In genomic region chr11:119084663-119085522, GRCh38 we compare ENCODE assay signal across 8 cellular contexts. TPM values are rescaled to one million over a fixed set of nuclear protein-coding genes. Genes with fewer than 3 reads are reported as not detected.
DNase-seq lines count a peak whose midpoint lies in the region; ATAC-seq and TF ChIP-seq lines count a peak whose summit lies in the region.

TSS of gene HMBS (plus strand) at chr11:119084881. CDS start at chr11:119085034, 153 bp downstream.

- peak; percentile 95 for DNase-seq in DND-41
- DNase-seq in GM23248, result peak; percentile 97
- DNase-seq in Kasumi-1 (lab: John Stamatoyannopoulos, UW), result peak; percentile 94 to 95
- peak; percentile 95 for DNase-seq in RPMI7951 (ENCODE audit: low read depth)
- DNase-seq in activated T-helper 1 cell treated with anti-CD3 and anti-CD28 coated beads, Interleukin-12 subunit alpha, Interleukin-12 subunit beta, Interleukin-2, Interleukin-4 antibody, amounts not matched to agents 30 ng/mL and 10 ng/mL and 1 ng/mL, durations not matched to agents 14 hours and 24 hours and 36 hours (ENCODE audit: low spot score), result peak; percentile 89
- peak; percentile 95 for DNase-seq in fibroblast of gingiva (ENCODE audit: low read depth)
- peak; percentile 92 for DNase-seq in naive B cell

- peak within 1 kb of the TSS; percentile 89 for H3K27ac ChIP-seq in DND-41 (ENCODE audit: low read length)
- H3K27ac ChIP-seq in GM23248, result peak within 1 kb of the TSS; percentile 88

- H4K20me1 ChIP-seq in DND-41 (ENCODE audit: insufficient read depth, low read length), result peaks cover 9% of the 10 kb centered on the region; the same call in 1 of the 2 replicates
- no peaks in the 10 kb centered on the region for H4K20me1 ChIP-seq in GM23248 (ENCODE audit: insufficient read depth)

- no peak for TF ChIP-seq CTCF in DND-41 (IDR thresholded peaks at IDR 0.05; ENCODE audit: borderline replicate concordance, extremely low read depth, low read length, poor library complexity, severe bottlenecking)

- H3K9ac ChIP-seq in DND-41 (ENCODE audit: low read depth, low read length) (peak within 1 kb of the TSS; percentile 67), GM23248 (peak within 1 kb of the TSS; percentile 88)

- 0 to 1% methylated on average over 46 to 48 of the region's 49 CpGs for WGBS in GM23248 (ENCODE audit: low coverage in 1 of 2, low lambda C conversion rate in 2 of 2, missing lambda C conversion rate in 2 of 2), 2 experiments

- H3K9me3 ChIP-seq in DND-41 (ENCODE audit: insufficient read depth, low read length, severe bottlenecking), result no peaks in the 10 kb centered on the region
- no peaks in the 10 kb centered on the region for H3K9me3 ChIP-seq in GM23248 (ENCODE audit: low read depth)

- peaks cover 13% of the 10 kb centered on the region; the same call in 1 of the 2 replicates for H3F3A ChIP-seq in GM23248 (ENCODE audit: insufficient read depth)

- in situ Hi-C loops in GM23248 (cut with MboI), result no loop called here

- H3K79me2 ChIP-seq in DND-41 (ENCODE audit: insufficient read depth, low read length) (peaks cover 32% of the 10 kb centered on the region), GM23248 (ENCODE audit: insufficient read depth) (peaks cover 29% of the 10 kb centered on the region)

- peaks cover 17% of the 10 kb centered on the region for H3K36me3 Mint-ChIP-seq in activated T-helper 1 cell treated with anti-CD3 and anti-CD28 coated beads, Interleukin-12 subunit alpha, Interleukin-12 subunit beta, Interleukin-2, Interleukin-4 antibody, amounts not matched to agents 30 ng/mL and 10 ng/mL and 1 ng/mL, durations not matched to agents 14 hours and 24 hours and 36 hours (ENCODE audit: low read depth)
- H3K36me3 Mint-ChIP-seq in naive B cell, result peaks cover 8 to 23% of the 10 kb centered on the region in 2 donors
- peaks cover 28% of the 10 kb centered on the region for H3K36me3 Mint-ChIP-seq in stimulated activated memory B cell treated with anti-CD40 and anti-IgM and Interleukin-4, amounts not matched to agents 10 μg/mL and 1 μg/mL and 100 μg/mL, for 72 hours

- ATAC-seq in DND-41 (ENCODE audit: insufficient read depth, low read depth) (peak; percentile 94), naive B cell (ENCODE audit: low read depth in 2 of 2) (peak; percentile 94)
- peak; percentile 97 for ATAC-seq in stimulated activated memory B cell treated with anti-CD40 and anti-IgM and Interleukin-4, amounts not matched to agents 10 μg/mL and 1 μg/mL and 100 μg/mL, for 72 hours

- H3K4me2 ChIP-seq in DND-41 (ENCODE audit: insufficient read depth, low read length), result peak within 1 kb of the TSS; percentile 89
- H3K4me2 ChIP-seq in GM23248 (ENCODE audit: unreplicated experiment), result peak within 1 kb of the TSS; percentile 93

- H3K36me3 ChIP-seq in DND-41 (ENCODE audit: insufficient read depth, low read length), result peaks cover 35% of the 10 kb centered on the region
- H3K36me3 ChIP-seq in GM23248 (ENCODE audit: low read depth), result no peaks in the 10 kb centered on the region

- peak within 1 kb of the TSS; percentile 91 for H2AFZ ChIP-seq in DND-41 (ENCODE audit: low read depth, low read length)
- peak within 1 kb of the TSS; percentile 94 for H2AFZ ChIP-seq in GM23248

- H3K4me3 ChIP-seq in DND-41 (ENCODE audit: low read depth in 1 of 2, low read length in 2 of 2), result peak within 1 kb of the TSS; percentile 62 to 91
- peak within 1 kb of the TSS; percentile 99 for H3K4me3 ChIP-seq in GM23248

- peaks cover 39% of the 10 kb centered on the region for H3K4me1 Mint-ChIP-seq in activated T-helper 1 cell treated with anti-CD3 and anti-CD28 coated beads, Interleukin-12 subunit alpha, Interleukin-12 subunit beta, Interleukin-2, Interleukin-4 antibody, amounts not matched to agents 30 ng/mL and 10 ng/mL and 1 ng/mL, durations not matched to agents 14 hours and 24 hours and 36 hours (ENCODE audit: low read depth)
- H3K4me1 Mint-ChIP-seq in naive B cell, result peaks cover 12 to 28% (median 20%) of the 10 kb centered on the region in 3 donors
- peaks cover 28% of the 10 kb centered on the region for H3K4me1 Mint-ChIP-seq in stimulated activated memory B cell treated with anti-CD40 and anti-IgM and Interleukin-4, amounts not matched to agents 10 μg/mL and 1 μg/mL and 100 μg/mL, for 72 hours

- peak within 1 kb of the TSS; percentile 92 for H3K27ac Mint-ChIP-seq in activated T-helper 1 cell treated with anti-CD3 and anti-CD28 coated beads, Interleukin-12 subunit alpha, Interleukin-12 subunit beta, Interleukin-2, Interleukin-4 antibody, amounts not matched to agents 30 ng/mL and 10 ng/mL and 1 ng/mL, durations not matched to agents 14 hours and 24 hours and 36 hours
- H3K27ac Mint-ChIP-seq in naive B cell, result peak within 1 kb of the TSS; percentile 66 to 97 (median 90)
- H3K27ac Mint-ChIP-seq in stimulated activated memory B cell treated with anti-CD40 and anti-IgM and Interleukin-4, amounts not matched to agents 10 μg/mL and 1 μg/mL and 100 μg/mL, for 72 hours, result peak within 1 kb of the TSS; percentile 97

- H3K4me1 ChIP-seq in DND-41 (ENCODE audit: insufficient read depth, low read length), result peaks cover 21% of the 10 kb centered on the region
- peaks cover 10% of the 10 kb centered on the region for H3K4me1 ChIP-seq in GM23248 (ENCODE audit: insufficient read depth)

- no peaks in the 10 kb centered on the region for H3K27me3 ChIP-seq in DND-41 (ENCODE audit: insufficient read depth, low read length, poor library complexity)
- no peaks in the 10 kb centered on the region for H3K27me3 ChIP-seq in GM23248 (replicated peaks; ENCODE audit: insufficient read depth)

- no peaks in the 10 kb centered on the region for H3K9me3 Mint-ChIP-seq in activated T-helper 1 cell treated with anti-CD3 and anti-CD28 coated beads, Interleukin-12 subunit alpha, Interleukin-12 subunit beta, Interleukin-2, Interleukin-4 antibody, amounts not matched to agents 30 ng/mL and 10 ng/mL and 1 ng/mL, durations not matched to agents 14 hours and 24 hours and 36 hours
- no peaks in the 10 kb centered on the region for H3K9me3 Mint-ChIP-seq in naive B cell
- no peaks in the 10 kb centered on the region for H3K9me3 Mint-ChIP-seq in stimulated activated memory B cell treated with anti-CD40 and anti-IgM and Interleukin-4, amounts not matched to agents 10 μg/mL and 1 μg/mL and 100 μg/mL, for 72 hours

- intact Hi-C loops in activated T-helper 1 cell treated with anti-CD3 and anti-CD28 coated beads, Interleukin-12 subunit alpha, Interleukin-12 subunit beta, Interleukin-2, Interleukin-4 antibody, amounts not matched to agents 30 ng/mL and 10 ng/mL and 1 ng/mL, durations not matched to agents 14 hours and 24 hours and 36 hours (cut with micrococcal nuclease), result loop anchor here (1.0 kb wide), 8 partner anchors 10 to 67 kb away; partner anchors contain the start of genes C2CD2L, DPAGT1, HINFP and HYOU1

- peak within 1 kb of the TSS; percentile 97 for H3K4me3 Mint-ChIP-seq in activated T-helper 1 cell treated with anti-CD3 and anti-CD28 coated beads, Interleukin-12 subunit alpha, Interleukin-12 subunit beta, Interleukin-2, Interleukin-4 antibody, amounts not matched to agents 30 ng/mL and 10 ng/mL and 1 ng/mL, durations not matched to agents 14 hours and 24 hours and 36 hours
- H3K4me3 Mint-ChIP-seq in naive B cell, result peak within 1 kb of the TSS; percentile 88 to 97 (median 96)
- H3K4me3 Mint-ChIP-seq in stimulated activated memory B cell treated with anti-CD40 and anti-IgM and Interleukin-4, amounts not matched to agents 10 μg/mL and 1 μg/mL and 100 μg/mL, for 72 hours, result peak within 1 kb of the TSS; percentile 96

- H3K9me2 ChIP-seq in GM23248 (ENCODE audit: insufficient read depth), result no peaks in the 10 kb centered on the region

- no peaks in the 10 kb centered on the region for H3K27me3 Mint-ChIP-seq in activated T-helper 1 cell treated with anti-CD3 and anti-CD28 coated beads, Interleukin-12 subunit alpha, Interleukin-12 subunit beta, Interleukin-2, Interleukin-4 antibody, amounts not matched to agents 30 ng/mL and 10 ng/mL and 1 ng/mL, durations not matched to agents 14 hours and 24 hours and 36 hours (ENCODE audit: insufficient read depth)
- H3K27me3 Mint-ChIP-seq in naive B cell, result no peaks in the 10 kb centered on the region
- H3K27me3 Mint-ChIP-seq in stimulated activated memory B cell treated with anti-CD40 and anti-IgM and Interleukin-4, amounts not matched to agents 10 μg/mL and 1 μg/mL and 100 μg/mL, for 72 hours, result no peaks in the 10 kb centered on the region

RNA-seq across cellular contexts. Expression of gene HMBS, which starts in this region (rescaled TPM):
- total RNA-seq in GM23248 (2014; rRNA removed; shearing (Covaris generic)), result 5.1 and 8.5 TPM in 2 replicates
- 46.1 and 53.3 TPM in 2 replicates for polyA plus RNA-seq in GM23248 (2016; fragmentation: Nextera tagmentation; extraction: Ambion mirVana)
- 14.3 and 17.1 TPM in 2 replicates for total RNA-seq in RPMI7951 (2014; rRNA removed; shearing (Covaris generic))
- total RNA-seq in activated T-helper 1 cell treated with anti-CD3 and anti-CD28 coated beads, Interleukin-12 subunit alpha, Interleukin-12 subunit beta, Interleukin-2, Interleukin-4 antibody, amounts not matched to agents 30 ng/mL and 10 ng/mL and 1 ng/mL, durations not matched to agents 14 hours and 24 hours and 36 hours, result 55.0 and 55.6 TPM in 2 replicates
- polyA plus RNA-seq in naive B cell (ENCODE audit: low read depth in 6 of 6), result 10 to 100 TPM; 11.7 to 26.8 (median 16.4) TPM

Comparison
In these comparisons a context has a peak if more than half of its experiments do, and no peak if none do; other contexts are left out.
1. Peak in every context shown above with its lines: DNase-seq, ATAC-seq, H3K4me3 ChIP-seq and H3K27ac ChIP-seq.